Comparison of ENCODE assay signal across 8 cellular contexts in genomic region chr13:73717632-73718031, GRCh38.
DNase-seq lines count a peak whose midpoint lies in the region; ATAC-seq lines count a peak whose summit lies in the region.

No MANE protein-coding gene starts in this region.

- ATAC-seq in naive thymus-derived CD8-positive, alpha-beta T cell, result no peak
- no peak for ATAC-seq in HG03457 (IDR thresholded peaks at IDR 0.05; ENCODE audit: unreplicated experiment)
- no peak for ATAC-seq in GM21526 (IDR thresholded peaks at IDR 0.05; ENCODE audit: low FRiP score, unreplicated experiment)

- peak overlapping the region in 4 of 10 donors; percentile 35 to 67 (median 42) for H3K4me3 Mint-ChIP-seq in naive thymus-derived CD8-positive, alpha-beta T cell

- POLR2A ChIA-PET in naive thymus-derived CD8-positive, alpha-beta T cell (lab: Charles Lee), result interaction anchor here (1.1 to 1.6 kb wide), 2 partner anchors 12 to 15 kb away, joined by 3 to 4 read pairs; no protein-coding TSS in a partner anchor

- H3K9me3 Mint-ChIP-seq in naive thymus-derived CD8-positive, alpha-beta T cell, result no peaks in the 10 kb centered on the region

- peaks cover 18 to 72% (median 54%) of the 10 kb centered on the region in 4 donors for H3K4me1 Mint-ChIP-seq in naive thymus-derived CD8-positive, alpha-beta T cell

- peak; percentile 19 for DNase-seq in SKM-1 treated with dmso at 0.1 percent for 144 hours (lab: John Stamatoyannopoulos, UW; ENCODE audit: unreplicated experiment)
- DNase-seq in SKM-1 (lab: John Stamatoyannopoulos, UW; ENCODE audit: unreplicated experiment), result no peak
- peak; percentile 80 for DNase-seq in OCI-M1 (lab: John Stamatoyannopoulos, UW)
- peak; percentile 19 for DNase-seq in central memory CD4-positive, alpha-beta T cell
- DNase-seq in naive thymus-derived CD8-positive, alpha-beta T cell, result no peak
- no peak for DNase-seq in kidney glomerular epithelial cell (lab: John Stamatoyannopoulos, UW)

- H3K36me3 Mint-ChIP-seq in naive thymus-derived CD8-positive, alpha-beta T cell, result peaks cover 6 to 53% (median 21%) of the 10 kb centered on the region in 3 donors

- H3K27me3 Mint-ChIP-seq in naive thymus-derived CD8-positive, alpha-beta T cell, result no peaks in the 10 kb centered on the region

- H3K27ac Mint-ChIP-seq in naive thymus-derived CD8-positive, alpha-beta T cell, result peak overlapping the region; percentile 35 to 98 (median 80)

Comparison
In these comparisons a context has a peak if more than half of its experiments do, and no peak if none do; other contexts are left out.
1. DNase-seq: peak in SKM-1 treated with dmso at 0.1 percent for 144 hours (single experiment), OCI-M1 (single experiment) and central memory CD4-positive, alpha-beta T cell (single experiment); none in SKM-1 (single experiment), naive thymus-derived CD8-positive, alpha-beta T cell (0 of 10) and kidney glomerular epithelial cell (single experiment).